14 cellular contexts compared by ENCODE assay signal in genomic region chr22:48772286-48772907, GRCh38.
DNase-seq lines count a peak whose midpoint lies in the region; ATAC-seq and TF ChIP-seq lines count a peak whose summit lies in the region.
"Had no signal": no experiment of that assay in that cellular context is flagged by ENCODE, and none has a peak within 500 bp of the region (broad histone marks: within the 10 kb centered on the region; RNA-seq: fewer than 3 reads in every experiment).

No MANE protein-coding gene starts in this region.

- H3K27me3 ChIP-seq in vagina, result no peaks in the 10 kb centered on the region
- H3K27me3 ChIP-seq: BLaER1 treated with 17β-estradiol and CSF1 and Interleukin-3, amounts not matched to agents 10 nM and 100 nM had no signal

- TF ChIP-seq POLR2A in lower leg skin (IDR thresholded peaks at IDR 0.05) (no peak), vagina (IDR thresholded peaks at IDR 0.05) (no peak)

- H3K4me1 ChIP-seq in vagina, result no peaks in the 10 kb centered on the region
- H3K4me1 ChIP-seq: BLaER1 treated with 17β-estradiol and CSF1 and Interleukin-3, amounts not matched to agents 10 nM and 100 nM; HAP-1 had no signal

- WGBS in lower leg skin, 2 donors, result 66 to 83% methylated on average over 18 to 19 of the region's 19 CpGs

- no peak for ATAC-seq in GM18867 (IDR thresholded peaks at IDR 0.05; ENCODE audit: unreplicated experiment)
- ATAC-seq: CD8-positive, alpha-beta T cell had no signal

- intact Hi-C loops in lower leg skin (cut with DNase I; ENCODE audit: low total_unique reads) (no loop called here), vagina (cut with DNase I) (no loop called here)

- TF ChIP-seq CTCF in lower leg skin (IDR thresholded peaks at IDR 0.05) (no peak), vagina (IDR thresholded peaks at IDR 0.05) (no peak)

- DNase-seq in activated effector memory CD4-positive, alpha-beta T cell treated with anti-CD3 and anti-CD28 coated beads, Interleukin-2, amount 50 U/mL, for 16 hours, result peak; percentile 53
- DNase-seq in activated effector memory CD4-positive, alpha-beta T cell treated with Interleukin-2 at 50 U/mL for 16 hours, result no peak
- DNase-seq in ecto neural progenitor cell (ENCODE audit: low spot score) (peak; percentile 27), lower leg skin (ENCODE audit: low spot score in 2 of 2) (peak; percentile 5 to 76), vagina (ENCODE audit: extremely low spot score in 2 of 2) (peak; percentile 40 to 88), T1000 (lab: John Stamatoyannopoulos, UW) (no peak)
- DNase-seq: Calu3, DMS79 treated with DMSO at 0.1 percent for 48 hours, GF-D8, GM23248 had no signal

- no peaks in the 10 kb centered on the region for H3K36me3 ChIP-seq in vagina
- H3K36me3 ChIP-seq: BLaER1 treated with 17β-estradiol and CSF1 and Interleukin-3, amounts not matched to agents 10 nM and 100 nM; HAP-1 had no signal

- peaks cover 3% of the 10 kb centered on the region for H3K9me3 ChIP-seq in vagina
- H3K9me3 ChIP-seq: HAP-1 had no signal

- H3K27ac ChIP-seq in vagina, result no peak overlapping the region
- H3K27ac ChIP-seq: BLaER1 treated with 17β-estradiol and CSF1 and Interleukin-3, amounts not matched to agents 10 nM and 100 nM; GM23248 had no signal

- H3K4me3 ChIP-seq in lower leg skin (ENCODE audit: low read depth, poor library complexity, severe bottlenecking) (no peak overlapping the region), vagina (no peak overlapping the region)
- H3K4me3 ChIP-seq: BLaER1 treated with 17β-estradiol and CSF1 and Interleukin-3, amounts not matched to agents 10 nM and 100 nM; GM23248; HAP-1 had no signal

Comparison
In these comparisons a context has a peak if more than half of its experiments do, and no peak if none do; other contexts are left out.
1. DNase-seq: peak in activated effector memory CD4-positive, alpha-beta T cell treated with anti-CD3 and anti-CD28 coated beads, Interleukin-2, amount 50 U/mL, for 16 hours (single experiment), ecto neural progenitor cell (single experiment), lower leg skin (2 of 2) and vagina (2 of 2); none in activated effector memory CD4-positive, alpha-beta T cell treated with Interleukin-2 at 50 U/mL for 16 hours (single experiment) and T1000 (single experiment).